Comparison of ENCODE assay signal across 13 cellular contexts in the genomic region with DNA sequence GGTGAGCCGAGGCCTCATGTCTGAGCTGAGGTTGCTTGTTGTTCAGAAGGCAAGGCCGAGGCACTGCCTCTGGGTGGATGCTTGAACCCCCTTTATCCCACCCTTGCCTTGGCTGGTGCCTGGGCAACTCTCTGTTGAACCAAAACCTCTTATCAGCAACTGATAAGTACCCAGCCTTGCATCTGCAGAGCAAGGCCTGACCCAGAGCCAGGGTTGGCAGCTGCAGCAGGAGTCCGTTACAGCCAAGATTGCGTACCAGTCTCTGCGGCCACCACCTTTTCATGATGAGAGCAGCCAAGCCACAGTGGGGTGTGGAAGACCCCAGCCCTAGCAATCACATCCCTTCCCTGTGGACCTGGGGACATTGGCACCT.
A peak's percentile ranks its signal among the peaks of the same experiment; 100 is the strongest.
DNase-seq lines count a peak whose midpoint lies in the region; ATAC-seq, FAIRE-seq and TF ChIP-seq lines count a peak whose summit lies in the region.
"Had no signal": no experiment of that assay in that cellular context is flagged by ENCODE, and none has a peak within 500 bp of the region (broad histone marks: within the 10 kb centered on the region; RNA-seq: fewer than 3 reads in every experiment).

No MANE protein-coding gene starts in this region.

- no peak for FAIRE-seq in RCC 7860 (lab: Jason Lieb, UNC)

- peaks cover 68% of the 10 kb centered on the region for H3K4me1 ChIP-seq in CD8-positive, alpha-beta T cell (ENCODE audit: insufficient read depth, low read length)
- H3K4me1 ChIP-seq in osteoblast (ENCODE audit: insufficient read depth, low read length) (peaks cover 7% of the 10 kb centered on the region), PC-9 (replicated peaks; ENCODE audit: insufficient read depth) (no peaks in the 10 kb centered on the region)

- H3K9me3 ChIP-seq in CD8-positive, alpha-beta T cell (ENCODE audit: low read length) = no peaks in the 10 kb centered on the region
- H3K9me3 ChIP-seq in osteoblast (ENCODE audit: low read depth, low read length) (no peaks in the 10 kb centered on the region), PC-9 (ENCODE audit: insufficient read depth, low read depth) (no peaks in the 10 kb centered on the region)
- H3K9me3 ChIP-seq: tibial artery had no signal

- no peaks in the 10 kb centered on the region for H3K79me2 ChIP-seq in osteoblast (ENCODE audit: insufficient read depth, low read length)
- peaks cover 20% of the 10 kb centered on the region for H3K79me2 ChIP-seq in PC-9 (ENCODE audit: low read depth)

- H3K27me3 ChIP-seq in CD8-positive, alpha-beta T cell (ENCODE audit: insufficient read depth, low read length) = no peaks in the 10 kb centered on the region
- H3K27me3 ChIP-seq in osteoblast (ENCODE audit: insufficient read depth, low read length) = no peaks in the 10 kb centered on the region
- no peaks in the 10 kb centered on the region for H3K27me3 ChIP-seq in PC-9 (ENCODE audit: insufficient read depth, low read depth)
- H3K27me3 ChIP-seq: tibial artery had no signal

- no peak for ATAC-seq in CD8-positive, alpha-beta T cell
- ATAC-seq in HG03039 (IDR thresholded peaks at IDR 0.05; ENCODE audit: unreplicated experiment) = no peak
- ATAC-seq: HCT116 had no signal

- TF ChIP-seq CTCF in CD8-positive, alpha-beta T cell (IDR thresholded peaks at IDR 0.05) = no peak
- TF ChIP-seq CTCF in osteoblast (IDR thresholded peaks at IDR 0.05; ENCODE audit: extremely low read depth, low read depth, low read length) (no peak), PC-9 (conservative IDR thresholded peaks at IDR 0.05) (no peak)

- peak overlapping the region; percentile 66 for H3K27ac ChIP-seq in CD8-positive, alpha-beta T cell (ENCODE audit: low read depth, low read length)
- H3K27ac ChIP-seq in osteoblast (ENCODE audit: low read depth, low read length) = no peak overlapping the region
- H3K27ac ChIP-seq in PC-9 = no peak overlapping the region
- H3K27ac ChIP-seq: SK-N-MC, tibial artery had no signal

- POLR2A ChIA-PET in CD8-positive, alpha-beta T cell (lab: Charles Lee) = interaction anchor here (0.7 to 5.9 kb wide), 7 partner anchors 9 to 197 kb away, joined by 3 to 172 read pairs (median 3); no protein-coding TSS in a partner anchor
- POLR2A ChIA-PET in PC-9 (lab: Charles Lee; ENCODE audit: unreplicated experiment) = no interaction called here

- CTCF ChIA-PET in CD8-positive, alpha-beta T cell (lab: Charles Lee) = interaction anchor here (0.7 to 5.7 kb wide), 16 partner anchors 11 to 75 kb away, joined by 3 to 50 read pairs (median 5); no protein-coding TSS in a partner anchor
- CTCF ChIA-PET in PC-9 (lab: Charles Lee) = no interaction called here

- peak overlapping the region; percentile 91 for H3K4me3 Mint-ChIP-seq in CD8-positive, alpha-beta T cell
- no peak overlapping the region for H3K4me3 Mint-ChIP-seq in dendritic cell treated with granulocyte-macrophage colony-stimulating factor and Interleukin-4, amounts not matched to agents 40 ng/mL and 50 ng/mL, for 4 days

- BruUV-seq in PC-9 (replicated peaks; lab: Mats Ljungman, UMichigan) = no TSS peak

- H3K27ac Mint-ChIP-seq in CD8-positive, alpha-beta T cell = peak overlapping the region; percentile 98
- H3K27ac Mint-ChIP-seq in dendritic cell treated with granulocyte-macrophage colony-stimulating factor and Interleukin-4, amounts not matched to agents 40 ng/mL and 50 ng/mL, for 4 days = peak overlapping the region; percentile 86

- no peaks in the 10 kb centered on the region for H3K9me3 Mint-ChIP-seq in CD8-positive, alpha-beta T cell
- H3K9me3 Mint-ChIP-seq in dendritic cell treated with granulocyte-macrophage colony-stimulating factor and Interleukin-4, amounts not matched to agents 40 ng/mL and 50 ng/mL, for 4 days = no peaks in the 10 kb centered on the region

- peak overlapping the region; percentile 48 for H3K4me3 ChIP-seq in CD8-positive, alpha-beta T cell (ENCODE audit: low read depth, low read length)
- H3K4me3 ChIP-seq in osteoblast (ENCODE audit: insufficient read depth, low read length) (no peak overlapping the region), PC-9 (no peak overlapping the region)
- H3K4me3 ChIP-seq: SK-N-MC, tibial artery had no signal

- H3K27me3 Mint-ChIP-seq in CD8-positive, alpha-beta T cell (ENCODE audit: low read depth) = no peaks in the 10 kb centered on the region
- peaks cover 6% of the 10 kb centered on the region for H3K27me3 Mint-ChIP-seq in dendritic cell treated with granulocyte-macrophage colony-stimulating factor and Interleukin-4, amounts not matched to agents 40 ng/mL and 50 ng/mL, for 4 days

- no peak overlapping the region for H2AFZ ChIP-seq in osteoblast (ENCODE audit: low read length)
- no peak overlapping the region for H2AFZ ChIP-seq in PC-9

- H3K4me1 Mint-ChIP-seq in CD8-positive, alpha-beta T cell (ENCODE audit: low read depth) = peaks cover 70% of the 10 kb centered on the region
- H3K4me1 Mint-ChIP-seq in dendritic cell treated with granulocyte-macrophage colony-stimulating factor and Interleukin-4, amounts not matched to agents 40 ng/mL and 50 ng/mL, for 4 days (ENCODE audit: low read depth) = peaks cover 34% of the 10 kb centered on the region

- no peaks in the 10 kb centered on the region for H3K9me2 ChIP-seq in PC-9 (ENCODE audit: insufficient read depth)

- no peak overlapping the region for H3K4me2 ChIP-seq in osteoblast (ENCODE audit: insufficient read depth, low read length)
- H3K4me2 ChIP-seq in PC-9 = no peak overlapping the region

- no peak for DNase-seq in CD8-positive, alpha-beta T cell
- DNase-seq in NCI-H226 = peak; percentile 60
- peak; percentile 14 for DNase-seq in osteoblast (ENCODE audit: insufficient read length, low spot score, missing footprints)
- DNase-seq in PC-9 = no peak
- DNase-seq in RCC 7860 (ENCODE audit: low spot score) = no peak
- DNase-seq in NCI-H2196 treated with DMSO at 0.1 percent for 48 hours (lab: John Stamatoyannopoulos, UW; ENCODE audit: unreplicated experiment) = no peak
- DNase-seq: NCI-H526 treated with DMSO at 0.1 percent for 48 hours; stimulated activated CD4-positive, alpha-beta T cell treated with anti-CD3 and anti-CD28 coated beads, Interleukin-4, amount 100 ng/mL, for 4 hours had no signal

- peaks cover 4% of the 10 kb centered on the region for H3K36me3 Mint-ChIP-seq in CD8-positive, alpha-beta T cell
- no peaks in the 10 kb centered on the region for H3K36me3 Mint-ChIP-seq in dendritic cell treated with granulocyte-macrophage colony-stimulating factor and Interleukin-4, amounts not matched to agents 40 ng/mL and 50 ng/mL, for 4 days (ENCODE audit: low read depth)

- H3F3A ChIP-seq in PC-9 (ENCODE audit: insufficient read depth, low read depth) = peaks cover 8% of the 10 kb centered on the region; the same call in 1 of the 2 replicates

- H3K36me3 ChIP-seq in CD8-positive, alpha-beta T cell (ENCODE audit: insufficient read depth, low read length) = no peaks in the 10 kb centered on the region
- H3K36me3 ChIP-seq in osteoblast (ENCODE audit: insufficient read depth, low read length) = no peaks in the 10 kb centered on the region
- H3K36me3 ChIP-seq in PC-9 (ENCODE audit: low read depth) = no peaks in the 10 kb centered on the region
- H3K36me3 ChIP-seq: tibial artery had no signal

- H4K20me1 ChIP-seq in osteoblast (ENCODE audit: insufficient read depth, low read length) (no peaks in the 10 kb centered on the region), PC-9 (ENCODE audit: insufficient read depth) (peaks cover 3% of the 10 kb centered on the region)

- intact Hi-C loops in CD8-positive, alpha-beta T cell (cut with DNase I, micrococcal nuclease) = loop anchor here (1.0 to 5.0 kb wide), 6 partner anchors 16 to 197 kb away; partner anchors contain the start of gene EVI2B (in 1 of the 2)
- intact Hi-C loops in dendritic cell treated with granulocyte-macrophage colony-stimulating factor and Interleukin-4, amounts not matched to agents 40 ng/mL and 50 ng/mL, for 4 days (cut with micrococcal nuclease) = no loop called here
- intact Hi-C loops in PC-9 (cut with micrococcal nuclease; ENCODE audit: unreplicated experiment) = no loop called here

Comparison
In these comparisons a context has a peak if more than half of its experiments do, and no peak if none do; other contexts are left out.
1. DNase-seq: peak in NCI-H226 (single experiment) and osteoblast (single experiment); none in CD8-positive, alpha-beta T cell (0 of 7), PC-9 (0 of 2), RCC 7860 (single experiment) and NCI-H2196 treated with DMSO at 0.1 percent for 48 hours (single experiment).
2. intact Hi-C loops: an anchor here in CD8-positive, alpha-beta T cell (1.0 to 5.0 kb wide); none called in dendritic cell treated with granulocyte-macrophage colony-stimulating factor and Interleukin-4, amounts not matched to agents 40 ng/mL and 50 ng/mL, for 4 days and PC-9.